Comparison of ENCODE assay signal across 31 cellular contexts in genomic region chrX:11382935-11383334, GRCh38.
DNase-seq lines count a peak whose midpoint lies in the region; ATAC-seq and TF ChIP-seq lines count a peak whose summit lies in the region.
"Had no signal": no experiment of that assay in that cellular context is flagged by ENCODE, and none has a peak within 500 bp of the region (broad histone marks: within the 10 kb centered on the region; RNA-seq: fewer than 3 reads in every experiment).

No MANE protein-coding gene starts in this region.

- no peaks in the 10 kb centered on the region for H3K4me1 ChIP-seq in SK-N-SH (ENCODE audit: control insufficient read depth in 1 of 2, insufficient read depth in 2 of 2, low read depth in 1 of 2, low read length in 1 of 2)
- no peaks in the 10 kb centered on the region for H3K4me1 ChIP-seq in prostate gland (replicated peaks)
- no peaks in the 10 kb centered on the region for H3K4me1 ChIP-seq in spleen
- H3K4me1 ChIP-seq: left ventricle myocardium inferior, Peyer's patch had no signal

- no peaks in the 10 kb centered on the region for H3K36me3 Mint-ChIP-seq in activated naive CD8-positive, alpha-beta T cell treated with anti-CD3 and anti-CD28 coated beads for 36 hours
- H3K36me3 Mint-ChIP-seq: activated naive CD4-positive, alpha-beta T cell treated with anti-CD3 and anti-CD28 coated beads, Interleukin-2, amount 50 U/mL, for 24 hours; naive thymus-derived CD4-positive, alpha-beta T cell had no signal

- H3K36me3 ChIP-seq in SK-N-SH (replicated peaks in 1 of 2; ENCODE audit: control insufficient read depth in 1 of 2, insufficient read depth in 2 of 2, low read length in 1 of 2), result no peaks in the 10 kb centered on the region
- H3K36me3 ChIP-seq in prostate gland, result no peaks in the 10 kb centered on the region
- H3K36me3 ChIP-seq in spleen, result no peaks in the 10 kb centered on the region
- H3K36me3 ChIP-seq: left ventricle myocardium inferior, neutrophil, Peyer's patch had no signal

- H3K9me3 ChIP-seq in SK-N-SH, result no peaks in the 10 kb centered on the region
- H3K9me3 ChIP-seq in prostate gland, result no peaks in the 10 kb centered on the region
- H3K9me3 ChIP-seq in spleen, result no peaks in the 10 kb centered on the region
- H3K9me3 ChIP-seq: left ventricle myocardium inferior, neutrophil, Peyer's patch had no signal

- no peak overlapping the region for H3K4me3 Mint-ChIP-seq in activated naive CD8-positive, alpha-beta T cell treated with anti-CD3 and anti-CD28 coated beads for 36 hours
- H3K4me3 Mint-ChIP-seq: activated naive CD4-positive, alpha-beta T cell treated with anti-CD3 and anti-CD28 coated beads, Interleukin-2, amount 50 U/mL, for 24 hours; CD4-positive, alpha-beta T cell; IgD-negative memory B cell; naive thymus-derived CD4-positive, alpha-beta T cell had no signal

- no peaks in the 10 kb centered on the region for H3K27me3 ChIP-seq in SK-N-SH (ENCODE audit: insufficient read depth)
- H3K27me3 ChIP-seq in prostate gland (replicated peaks; ENCODE audit: insufficient read depth), result no peaks in the 10 kb centered on the region
- H3K27me3 ChIP-seq in spleen (replicated peaks in 1 of 7), result no peaks in the 10 kb centered on the region
- H3K27me3 ChIP-seq: neutrophil, Peyer's patch had no signal

- no peak overlapping the region for H3K27ac Mint-ChIP-seq in activated naive CD8-positive, alpha-beta T cell treated with anti-CD3 and anti-CD28 coated beads for 36 hours
- H3K27ac Mint-ChIP-seq: activated naive CD4-positive, alpha-beta T cell treated with anti-CD3 and anti-CD28 coated beads, Interleukin-2, amount 50 U/mL, for 24 hours; CD4-positive, alpha-beta T cell; IgD-negative memory B cell; naive thymus-derived CD4-positive, alpha-beta T cell; progenitor cell of endocrine pancreas had no signal

- H3K9ac ChIP-seq in SK-N-SH, result no peak overlapping the region

- H3K4me1 Mint-ChIP-seq in activated naive CD8-positive, alpha-beta T cell treated with anti-CD3 and anti-CD28 coated beads for 36 hours, result no peaks in the 10 kb centered on the region
- H3K4me1 Mint-ChIP-seq: activated naive CD4-positive, alpha-beta T cell treated with anti-CD3 and anti-CD28 coated beads, Interleukin-2, amount 50 U/mL, for 24 hours; naive thymus-derived CD4-positive, alpha-beta T cell had no signal

- POLR2A ChIA-PET in SK-N-SH (lab: Yijun Ruan, JAX), result no interaction called here

- TF ChIP-seq CTCF in SK-N-SH (IDR thresholded peaks at IDR 0.05), result no peak
- TF ChIP-seq CTCF in prostate gland (IDR thresholded peaks at IDR 0.05), result no peak
- TF ChIP-seq CTCF in spleen (IDR thresholded peaks at IDR 0.05 in 8 of 11, conservative IDR thresholded peaks at IDR 0.05 in 3 of 11), result no peak

- H4K20me1 ChIP-seq in SK-N-SH (ENCODE audit: insufficient read depth), result no peaks in the 10 kb centered on the region

- no peaks in the 10 kb centered on the region for H3K79me2 ChIP-seq in SK-N-SH (ENCODE audit: insufficient read depth)

- intact Hi-C loops in prostate gland (cut with DNase I), result loop anchor here (5.0 kb wide), 2 partner anchors 44 to 144 kb away; no protein-coding TSS in a partner anchor
- intact Hi-C loops in spleen (cut with DNase I; ENCODE audit: low total_unique reads), result no loop called here

- H3K27ac ChIP-seq in SK-N-SH (ENCODE audit: low read depth in 2 of 2, low read length in 1 of 2) (no peak overlapping the region), prostate gland (peak overlapping the region; percentile 36 to 55), spleen (no peak overlapping the region)
- H3K27ac ChIP-seq: neutrophil had no signal

- no peak for ATAC-seq in SK-N-SH treated with all-trans-retinoic acid at 6 μM for 48 hours
- ATAC-seq: naive thymus-derived CD4-positive, alpha-beta T cell; sciatic nerve had no signal

- H3K9me3 Mint-ChIP-seq in activated naive CD8-positive, alpha-beta T cell treated with anti-CD3 and anti-CD28 coated beads for 36 hours, result no peaks in the 10 kb centered on the region
- H3K9me3 Mint-ChIP-seq: activated naive CD4-positive, alpha-beta T cell treated with anti-CD3 and anti-CD28 coated beads, Interleukin-2, amount 50 U/mL, for 24 hours; CD4-positive, alpha-beta T cell had no signal

- no peaks in the 10 kb centered on the region for H3F3A ChIP-seq in SK-N-SH (replicated peaks; ENCODE audit: insufficient read depth)

- TF ChIP-seq RAD21 in SK-N-SH (IDR thresholded peaks at IDR 0.05; ENCODE audit: low read length), result no peak

- DNase-seq in SK-N-SH (no peak), fibroblast of peridontal ligament (ENCODE audit: extremely low read depth) (peak; percentile 41), prostate gland (ENCODE audit: low spot score) (no peak), NCI-H2107 (lab: John Stamatoyannopoulos, UW) (no peak), RPMI8226 (no peak), spleen (no peak)
- no peak for DNase-seq in activated naive CD8-positive, alpha-beta T cell treated with anti-CD3 and anti-CD28 coated beads for 36 hours
- DNase-seq: activated CD4-positive, alpha-beta T cell treated with anti-CD3 and anti-CD28 coated beads for 48 hours; activated T-cell treated with anti-CD3 and anti-CD28 coated beads for 4 hours; AML-193; anterior cingulate cortex; CD4-positive, alpha-beta T cell; effector CD4-positive, alpha-beta T cell; glutamatergic neuron; left ventricle myocardium inferior; mesendoderm; naive thymus-derived CD4-positive, alpha-beta T cell; NCI-H1048; NCI-H1694 treated with DMSO at 0.1 percent for 48 hours; NCI-H526; Peyer's patch; SHP77 treated with DMSO at 0.1 percent for 48 hours; stimulated activated CD4-positive, alpha-beta T cell treated with anti-CD3 and anti-CD28 coated beads, Interleukin-4, amount 100 ng/mL, for 24 hours; SW 1271; trophoblast cell had no signal

- no peak overlapping the region for H2AFZ ChIP-seq in SK-N-SH (ENCODE audit: low read depth)

- CTCF ChIA-PET in SK-N-SH (lab: Yijun Ruan, JAX), result no interaction called here

- H3K4me3 ChIP-seq in SK-N-SH (ENCODE audit: low read depth in 2 of 2, low read length in 1 of 2) (no peak overlapping the region), prostate gland (no peak overlapping the region), spleen (no peak overlapping the region)
- H3K4me3 ChIP-seq: left ventricle myocardium inferior, Peyer's patch had no signal

- no peak for TF ChIP-seq POLR2A in prostate gland (IDR thresholded peaks at IDR 0.05)
- no peak for TF ChIP-seq POLR2A in spleen (IDR thresholded peaks at IDR 0.05)

- TF ChIP-seq EP300 in SK-N-SH (IDR thresholded peaks at IDR 0.05; ENCODE audit: borderline replicate concordance in 1 of 2, low read depth in 1 of 2, low read length in 1 of 2), result no peak

- 24% methylated on average over 4 of the region's 4 CpGs for WGBS in SK-N-SH (ENCODE audit: low lambda C conversion rate)
- 7% methylated on average over 4 of the region's 4 CpGs for WGBS in prostate gland
- 59 to 84% (median 78%) methylated on average over 4 of the region's 4 CpGs for WGBS in spleen, 5 donors

- H3K9me2 ChIP-seq in SK-N-SH, result no peaks in the 10 kb centered on the region

- H3K27me3 Mint-ChIP-seq in activated naive CD8-positive, alpha-beta T cell treated with anti-CD3 and anti-CD28 coated beads for 36 hours, result peaks cover 3% of the 10 kb centered on the region
- H3K27me3 Mint-ChIP-seq: progenitor cell of endocrine pancreas had no signal

- H3K4me2 ChIP-seq in SK-N-SH, result no peak overlapping the region

TF ChIP-seq in SK-N-SH treated with all-trans-retinoic acid at 6 μM for 48 hours, 23 proteins besides CTCF, POLR2A, EP300 and RAD21:
- peak; percentile 69 for TF ChIP-seq ISL1 (CRISPR knock-in tag; IDR thresholded peaks at IDR 0.05)
- no peak for TF ChIP-seq RARB (CRISPR knock-in tag; IDR thresholded peaks at IDR 0.05)
- TF ChIP-seq TOX (CRISPR knock-in tag; IDR thresholded peaks at IDR 0.05; ENCODE audit: borderline replicate concordance), result no peak
TF ChIP-seq in SK-N-SH treated with all-trans-retinoic acid at 6 μM for 48 hours: peak in this region for 1.

TF ChIP-seq in SK-N-SH, 30 proteins besides CTCF, POLR2A, EP300 and RAD21:
- TF ChIP-seq MXI1 (IDR thresholded peaks at IDR 0.05; ENCODE audit: low read depth, low read length), result no peak
- no peak for TF ChIP-seq JUND (IDR thresholded peaks at IDR 0.05)
TF ChIP-seq in SK-N-SH: peak in this region for 0.

Comparison
In these comparisons a context has a peak if more than half of its experiments do, and no peak if none do; other contexts are left out.
1. H3K27ac ChIP-seq: peak in prostate gland (2 of 2); none in SK-N-SH (0 of 2) and spleen (0 of 8).